8 cellular contexts compared by ENCODE assay signal in the genomic region with DNA sequence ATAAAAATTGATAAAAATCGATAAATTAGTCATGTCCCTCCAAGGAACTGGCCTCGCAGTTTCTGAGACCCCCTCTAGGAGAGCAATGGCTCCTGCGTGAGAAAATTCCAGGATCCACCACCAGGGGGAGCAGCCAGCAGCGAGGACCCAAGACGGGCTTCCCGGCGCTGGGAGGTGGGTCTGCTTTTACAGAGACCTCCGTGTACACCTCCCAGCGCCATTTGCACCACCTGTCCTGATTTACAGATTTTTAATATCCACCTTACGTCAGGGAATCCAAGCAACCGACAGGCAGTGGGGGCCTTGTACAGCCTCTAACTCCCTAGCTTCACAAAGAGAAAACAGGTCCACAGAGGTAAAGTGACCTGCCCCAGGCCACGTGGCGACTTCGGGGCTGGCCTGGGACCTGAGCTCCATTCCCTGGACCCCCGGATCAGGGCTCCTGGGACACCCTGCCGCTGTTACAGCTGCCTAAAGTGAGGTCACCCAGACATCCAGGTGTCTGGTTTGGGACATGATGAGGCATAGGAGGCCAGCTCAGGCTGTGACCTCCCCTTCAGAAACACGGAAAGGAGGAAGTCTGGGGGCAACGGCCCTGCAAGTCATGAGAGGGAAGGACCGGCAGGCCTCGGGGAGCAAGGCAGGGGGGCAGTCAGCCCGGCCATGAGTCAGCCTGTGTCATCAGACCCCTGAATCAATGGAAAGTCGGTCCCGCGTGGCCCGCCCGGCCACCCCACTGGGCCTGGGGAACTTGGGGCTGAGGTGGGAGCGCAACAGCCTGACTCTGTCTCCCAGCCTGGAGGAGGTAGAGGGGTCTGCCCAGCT. TPM values are rescaled to one million over a fixed set of nuclear protein-coding genes. Genes with fewer than 3 reads are reported as not detected.
DNase-seq lines count a peak whose midpoint lies in the region; ATAC-seq and TF ChIP-seq lines count a peak whose summit lies in the region.

No MANE protein-coding gene starts in this region.

- CTCF ChIA-PET in T-cell (lab: Charles Lee): interaction anchor here (0.5 to 1.6 kb wide), 11 partner anchors 22 to 1459 kb away, joined by 3 to 9 read pairs (median 4); no protein-coding TSS in a partner anchor

- peak overlapping the region; percentile 46 to 59 (median 51) for H3K4me3 Mint-ChIP-seq in T-cell
- H3K4me3 Mint-ChIP-seq in activated naive CD8-positive, alpha-beta T cell treated with anti-CD3 and anti-CD28 coated beads, Interleukin-2, amount 50 U/mL, for 24 hours: peak overlapping the region; percentile 96

- H3K4me1 ChIP-seq in Karpas-422 (ENCODE audit: low read length): peaks cover 26% of the 10 kb centered on the region
- no peaks in the 10 kb centered on the region for H3K4me1 ChIP-seq in right atrium auricular region
- H3K4me1 ChIP-seq in sigmoid colon: peaks cover 0 to 7% (median 2%) of the 10 kb centered on the region in 4 donors

- TF ChIP-seq EP300 in sigmoid colon (IDR thresholded peaks at IDR 0.05): no peak

- H3K27ac Mint-ChIP-seq in T-cell: peak overlapping the region; percentile 52 to 69
- H3K27ac Mint-ChIP-seq in activated naive CD8-positive, alpha-beta T cell treated with anti-CD3 and anti-CD28 coated beads, Interleukin-2, amount 50 U/mL, for 24 hours: peak overlapping the region; percentile 69

- ATAC-seq in T-cell (replicated peaks in 1 of 4) (peak in 1 of 4 experiments; percentile 15), HG02970 (IDR thresholded peaks at IDR 0.05; ENCODE audit: low FRiP score, unreplicated experiment) (no peak)
- ATAC-seq in activated naive CD8-positive, alpha-beta T cell treated with anti-CD3 and anti-CD28 coated beads, Interleukin-2, amount 50 U/mL, for 24 hours: no peak

- H3K4me2 ChIP-seq in Karpas-422 (ENCODE audit: low read depth, low read length, poor library complexity, severe bottlenecking): peak overlapping the region; percentile 52

- POLR2A ChIA-PET in T-cell (lab: Charles Lee): interaction anchor here (0.6 to 0.7 kb wide), 3 partner anchors 25 to 867 kb away, joined by 3 to 5 read pairs (median 4); no protein-coding TSS in a partner anchor

- no peaks in the 10 kb centered on the region for H3K36me3 Mint-ChIP-seq in T-cell
- H3K36me3 Mint-ChIP-seq in activated naive CD8-positive, alpha-beta T cell treated with anti-CD3 and anti-CD28 coated beads, Interleukin-2, amount 50 U/mL, for 24 hours (ENCODE audit: low read depth): peaks cover 27% of the 10 kb centered on the region

- no peaks in the 10 kb centered on the region for H3K36me3 ChIP-seq in Karpas-422 (ENCODE audit: insufficient read depth, low read length)
- H3K36me3 ChIP-seq in right atrium auricular region: no peaks in the 10 kb centered on the region
- no peaks in the 10 kb centered on the region for H3K36me3 ChIP-seq in sigmoid colon

- no peaks in the 10 kb centered on the region for H3K27me3 ChIP-seq in Karpas-422 (ENCODE audit: low read length)
- no peaks in the 10 kb centered on the region for H3K27me3 ChIP-seq in right atrium auricular region
- H3K27me3 ChIP-seq in sigmoid colon: no peaks in the 10 kb centered on the region

- peak; percentile 98 to 99 for TF ChIP-seq CTCF in right atrium auricular region (IDR thresholded peaks at IDR 0.05)
- peak; percentile 89 to 99 (median 98) for TF ChIP-seq CTCF in sigmoid colon (IDR thresholded peaks at IDR 0.05)

- no peaks in the 10 kb centered on the region for H3K79me2 ChIP-seq in Karpas-422 (ENCODE audit: low read length)

- TF ChIP-seq POLR2A in sigmoid colon (IDR thresholded peaks at IDR 0.05): no peak

- H3K27me3 Mint-ChIP-seq in T-cell: no peaks in the 10 kb centered on the region
- H3K27me3 Mint-ChIP-seq in activated naive CD8-positive, alpha-beta T cell treated with anti-CD3 and anti-CD28 coated beads, Interleukin-2, amount 50 U/mL, for 24 hours: no peaks in the 10 kb centered on the region

- peak overlapping the region; percentile 34 for H3K9ac ChIP-seq in Karpas-422 (ENCODE audit: low read length)

- intact Hi-C loops in sigmoid colon (cut with DNase I): loop anchor here (1.0 to 2.0 kb wide), 2 partner anchors 24 to 124 kb away; a partner anchor contains a TSS

- H3K27ac ChIP-seq in Karpas-422 (ENCODE audit: low read length) (no peak overlapping the region), right atrium auricular region (no peak overlapping the region), sigmoid colon (no peak overlapping the region)

- peaks cover 12% of the 10 kb centered on the region; the same call in 1 of the 2 replicates for H4K20me1 ChIP-seq in Karpas-422 (ENCODE audit: insufficient read depth, low read depth, low read length)

- WGBS in sigmoid colon, 2 donors: 27 to 29% methylated on average over 27 of the region's 27 CpGs

- H3K4me3 ChIP-seq in Karpas-422 (ENCODE audit: low read length): no peak overlapping the region
- H3K4me3 ChIP-seq in right atrium auricular region: peak overlapping the region in 1 of 2 donors; percentile 8
- peak overlapping the region in 2 of 4 donors; percentile 19 to 32 for H3K4me3 ChIP-seq in sigmoid colon

- peak overlapping the region; percentile 53 for H2AFZ ChIP-seq in Karpas-422 (ENCODE audit: low read length)

- H3K9me3 Mint-ChIP-seq in T-cell: no peaks in the 10 kb centered on the region
- H3K9me3 Mint-ChIP-seq in activated naive CD8-positive, alpha-beta T cell treated with anti-CD3 and anti-CD28 coated beads, Interleukin-2, amount 50 U/mL, for 24 hours: no peaks in the 10 kb centered on the region

- H3K9me3 ChIP-seq in Karpas-422 (ENCODE audit: low read length) (no peaks in the 10 kb centered on the region), right atrium auricular region (no peaks in the 10 kb centered on the region), sigmoid colon (no peaks in the 10 kb centered on the region)

- DNase-seq in D341Med (ENCODE audit: low spot score) (peak; percentile 88), Karpas-422 (peak; percentile 92), T-cell (peak; percentile 25 to 80 (median 69)), right atrium auricular region (ENCODE audit: low spot score) (peak; percentile 70), sigmoid colon (peak; percentile 87), 8988T (no peak)
- DNase-seq in activated naive CD8-positive, alpha-beta T cell treated with anti-CD3 and anti-CD28 coated beads, Interleukin-2, amount 50 U/mL, for 24 hours: peak; percentile 92

- H3K9me2 ChIP-seq in Karpas-422 (replicated peaks; ENCODE audit: insufficient read depth, low read length): no peaks in the 10 kb centered on the region

- H3K4me1 Mint-ChIP-seq in T-cell: peaks cover 40 to 52% (median 45%) of the 10 kb centered on the region in 3 donors
- H3K4me1 Mint-ChIP-seq in activated naive CD8-positive, alpha-beta T cell treated with anti-CD3 and anti-CD28 coated beads, Interleukin-2, amount 50 U/mL, for 24 hours: peaks cover 41% of the 10 kb centered on the region

RNA-seq across cellular contexts. Expression of a gene that starts 3.5 kb away (rescaled TPM):
- total RNA-seq in Karpas-422 (2014; rRNA removed; shearing (Covaris generic); ENCODE audit: low replicate concordance): not detected in 2 replicates
- total RNA-seq in T-cell (10 to 100 TPM in 2 of 5 donors, 1 to 10 TPM in 3; 5.9 to 16.5 (median 7.4) TPM), right atrium auricular region (1 to 10 TPM in 1 of 2 donors, under 1 TPM in 1; 0.63 to 1.6 TPM), sigmoid colon (10 to 100 TPM in 1 of 4 donors, 1 to 10 TPM in 1, under 1 TPM in 2; 0.71 to 12.8 (median 3.5) TPM)
- 1 to 10 TPM in 2 of 3 donors, under 1 TPM in 1; 0.60 to 9.9 (median 1.5) TPM for polyA plus RNA-seq in sigmoid colon

RNA-seq across cellular contexts. Expression of a gene that starts 16.6 kb away (rescaled TPM):
- total RNA-seq in Karpas-422 (2014; rRNA removed; shearing (Covaris generic); ENCODE audit: low replicate concordance): not detected in 2 replicates
- total RNA-seq in T-cell (1 to 10 TPM in 3 of 5 donors, under 1 TPM in 2; 0.26 to 3.3 (median 1.4) TPM), right atrium auricular region (1 to 10 TPM in 1 of 2 donors, under 1 TPM in 1; 0.79 to 8.9 TPM), sigmoid colon (1 to 10 TPM in 1 of 4 donors, under 1 TPM in 3; 0.28 to 5.8 (median 0.34) TPM)
- 10 to 100 TPM in 1 of 3 donors, 1 to 10 TPM in 2; 1.6 to 10.3 (median 1.8) TPM for polyA plus RNA-seq in sigmoid colon

RNA-seq across cellular contexts. Expression of a gene that starts 26.2 kb away (rescaled TPM):
- 3.2 and 8.4 TPM in 2 replicates for total RNA-seq in Karpas-422 (2014; rRNA removed; shearing (Covaris generic); ENCODE audit: low replicate concordance)
- total RNA-seq in T-cell: 10 to 100 TPM; 12.8 to 21.9 (median 16.1) TPM
- 10 to 100 TPM in 1 of 2 donors, 1 to 10 TPM in 1; 8.1 to 12.5 TPM for total RNA-seq in right atrium auricular region
- 10 to 100 TPM in 2 of 4 donors, 1 to 10 TPM in 2; 5.3 to 15.0 (median 10.8) TPM for total RNA-seq in sigmoid colon
- 1 to 10 TPM in 2 of 3 donors, not detected in 1; 6.4 to 8.4 TPM for polyA plus RNA-seq in sigmoid colon
